In the genomic region with DNA sequence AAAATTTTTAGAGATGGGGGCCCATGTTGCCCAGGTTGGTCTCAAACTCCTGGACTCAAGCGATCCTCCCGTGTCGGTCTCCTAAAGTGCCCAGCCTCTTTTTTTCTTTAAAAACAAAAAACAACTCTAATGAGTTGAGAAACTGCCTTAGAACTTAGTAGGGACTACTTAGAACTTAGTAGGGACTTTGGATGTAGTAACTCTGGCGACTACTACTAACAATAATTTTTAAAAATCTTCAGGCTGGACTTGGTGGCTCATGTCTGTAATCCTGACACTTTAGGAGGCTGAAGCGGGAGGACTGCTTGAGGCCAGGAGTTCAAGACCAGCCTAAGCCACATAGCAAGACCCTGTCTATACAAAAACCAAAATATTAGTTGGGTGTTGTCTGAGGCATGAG, we compare ENCODE assay signal across 2 cellular contexts.
TF ChIP-seq lines count a peak whose summit lies in the region.

No MANE protein-coding gene starts in this region.

TF ChIP-seq in GM23338, 12 proteins besides CTCF, POLR2A, EP300 and RAD21 (continued from another document):
- TF ChIP-seq, protein P1, sequence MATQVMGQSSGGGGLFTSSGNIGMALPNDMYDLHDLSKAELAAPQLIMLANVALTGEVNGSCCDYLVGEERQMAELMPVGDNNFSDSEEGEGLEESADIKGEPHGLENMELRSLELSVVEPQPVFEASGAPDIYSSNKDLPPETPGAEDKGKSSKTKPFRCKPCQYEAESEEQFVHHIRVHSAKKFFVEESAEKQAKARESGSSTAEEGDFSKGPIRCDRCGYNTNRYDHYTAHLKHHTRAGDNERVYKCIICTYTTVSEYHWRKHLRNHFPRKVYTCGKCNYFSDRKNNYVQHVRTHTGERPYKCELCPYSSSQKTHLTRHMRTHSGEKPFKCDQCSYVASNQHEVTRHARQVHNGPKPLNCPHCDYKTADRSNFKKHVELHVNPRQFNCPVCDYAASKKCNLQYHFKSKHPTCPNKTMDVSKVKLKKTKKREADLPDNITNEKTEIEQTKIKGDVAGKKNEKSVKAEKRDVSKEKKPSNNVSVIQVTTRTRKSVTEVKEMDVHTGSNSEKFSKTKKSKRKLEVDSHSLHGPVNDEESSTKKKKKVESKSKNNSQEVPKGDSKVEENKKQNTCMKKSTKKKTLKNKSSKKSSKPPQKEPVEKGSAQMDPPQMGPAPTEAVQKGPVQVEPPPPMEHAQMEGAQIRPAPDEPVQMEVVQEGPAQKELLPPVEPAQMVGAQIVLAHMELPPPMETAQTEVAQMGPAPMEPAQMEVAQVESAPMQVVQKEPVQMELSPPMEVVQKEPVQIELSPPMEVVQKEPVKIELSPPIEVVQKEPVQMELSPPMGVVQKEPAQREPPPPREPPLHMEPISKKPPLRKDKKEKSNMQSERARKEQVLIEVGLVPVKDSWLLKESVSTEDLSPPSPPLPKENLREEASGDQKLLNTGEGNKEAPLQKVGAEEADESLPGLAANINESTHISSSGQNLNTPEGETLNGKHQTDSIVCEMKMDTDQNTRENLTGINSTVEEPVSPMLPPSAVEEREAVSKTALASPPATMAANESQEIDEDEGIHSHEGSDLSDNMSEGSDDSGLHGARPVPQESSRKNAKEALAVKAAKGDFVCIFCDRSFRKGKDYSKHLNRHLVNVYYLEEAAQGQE (IDR thresholded peaks at IDR 0.05; ENCODE audit: unreplicated experiment), result no peak
- TF ChIP-seq POLR2AphosphoS5 (IDR thresholded peaks at IDR 0.05; ENCODE audit: low read depth) (no peak), ZNF462 (CRISPR knock-in tag; IDR thresholded peaks at IDR 0.05) (no peak)

TF ChIP-seq in WTC11, 78 proteins besides CTCF, POLR2A, EP300 and RAD21 (continued from another document):
- no peak for TF ChIP-seq FOXP4 (CRISPR knock-in tag; IDR thresholded peaks at IDR 0.05)
